In the genomic region with DNA sequence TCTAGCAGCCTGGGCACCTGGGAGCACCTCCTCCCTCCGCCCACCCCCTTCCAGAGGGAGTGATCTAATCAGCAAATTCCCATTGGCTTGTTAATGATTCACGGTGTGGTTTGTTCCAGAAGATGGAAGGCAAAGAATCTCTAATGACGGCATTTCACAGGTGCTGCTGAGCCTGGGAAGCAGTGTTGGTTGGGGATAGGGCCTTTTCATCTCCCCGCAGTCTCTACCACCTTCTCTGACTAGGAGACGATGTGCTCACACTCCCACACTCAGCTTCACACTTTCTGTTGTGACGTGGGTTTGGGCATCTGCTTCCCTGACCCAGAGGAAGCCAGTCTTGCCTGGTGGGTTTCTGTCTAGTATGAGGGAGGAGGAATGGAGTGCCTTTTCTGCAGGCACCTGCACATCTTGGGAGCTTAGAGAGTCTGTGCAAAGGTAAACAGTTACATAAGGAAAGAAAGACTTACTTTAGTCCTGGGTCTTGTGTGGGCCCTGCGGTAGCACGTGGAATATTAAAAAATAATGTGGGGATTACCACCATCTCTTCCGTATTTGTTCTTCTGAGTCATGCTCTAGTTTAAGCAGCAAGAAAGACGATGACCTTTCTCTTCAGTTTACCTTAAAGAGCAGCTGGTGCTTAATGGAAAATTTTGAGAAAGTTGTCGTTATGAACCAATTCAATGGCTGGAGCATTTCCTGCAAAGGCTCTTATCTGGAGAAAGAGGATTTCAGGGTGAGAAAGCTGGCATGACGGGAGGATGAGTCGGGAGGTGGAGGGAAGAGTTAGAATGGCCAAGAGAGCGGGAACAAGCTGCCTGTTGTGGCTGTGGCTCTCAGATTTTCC, we compare ENCODE assay signal across 1 cellular context.
TF ChIP-seq lines count a peak whose summit lies in the region.

No MANE protein-coding gene starts in this region.

TF ChIP-seq in HepG2, 621 proteins besides CTCF, POLR2A, EP300 and RAD21 (continued from another document and continues in another):
- TF ChIP-seq, protein P1, sequence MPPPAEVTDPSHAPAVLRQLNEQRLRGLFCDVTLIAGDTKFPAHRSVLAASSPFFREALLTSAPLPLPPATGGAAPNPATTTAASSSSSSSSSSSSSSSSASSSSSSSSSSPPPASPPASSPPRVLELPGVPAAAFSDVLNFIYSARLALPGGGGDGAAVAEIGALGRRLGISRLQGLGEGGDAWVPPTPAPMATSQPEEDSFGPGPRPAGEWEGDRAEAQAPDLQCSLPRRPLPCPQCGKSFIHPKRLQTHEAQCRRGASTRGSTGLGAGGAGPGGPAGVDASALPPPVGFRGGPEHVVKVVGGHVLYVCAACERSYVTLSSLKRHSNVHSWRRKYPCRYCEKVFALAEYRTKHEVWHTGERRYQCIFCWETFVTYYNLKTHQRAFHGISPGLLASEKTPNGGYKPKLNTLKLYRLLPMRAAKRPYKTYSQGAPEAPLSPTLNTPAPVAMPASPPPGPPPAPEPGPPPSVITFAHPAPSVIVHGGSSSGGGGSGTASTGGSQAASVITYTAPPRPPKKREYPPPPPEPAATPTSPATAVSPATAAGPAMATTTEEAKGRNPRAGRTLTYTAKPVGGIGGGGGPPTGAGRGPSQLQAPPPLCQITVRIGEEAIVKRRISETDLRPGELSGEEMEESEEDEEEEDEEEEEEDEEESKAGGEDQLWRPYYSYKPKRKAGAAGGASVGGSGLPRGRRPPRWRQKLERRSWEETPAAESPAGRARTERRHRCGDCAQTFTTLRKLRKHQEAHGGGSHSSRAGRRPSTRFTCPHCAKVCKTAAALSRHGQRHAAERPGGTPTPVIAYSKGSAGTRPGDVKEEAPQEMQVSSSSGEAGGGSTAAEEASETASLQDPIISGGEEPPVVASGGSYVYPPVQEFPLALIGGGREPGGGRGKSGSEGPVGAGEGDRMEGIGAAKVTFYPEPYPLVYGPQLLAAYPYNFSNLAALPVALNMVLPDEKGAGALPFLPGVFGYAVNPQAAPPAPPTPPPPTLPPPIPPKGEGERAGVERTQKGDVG (CRISPR knock-in tag; IDR thresholded peaks at IDR 0.05; ENCODE audit: borderline replicate concordance): no peak
- TF ChIP-seq ZNF558 (CRISPR knock-in tag; IDR thresholded peaks at IDR 0.05; ENCODE audit: borderline replicate concordance): no peak
- peak; percentile 72; the same call in 1 of the 2 replicates for TF ChIP-seq ZNF678 (CRISPR knock-in tag; IDR thresholded peaks at IDR 0.05)
- TF ChIP-seq ZMYM2 (CRISPR knock-in tag; IDR thresholded peaks at IDR 0.05): no peak
- TF ChIP-seq ZNF253 (CRISPR knock-in tag; IDR thresholded peaks at IDR 0.05; ENCODE audit: borderline replicate concordance): peak; percentile 43; the same call in 1 of the 2 replicates
- TF ChIP-seq, protein P2, sequence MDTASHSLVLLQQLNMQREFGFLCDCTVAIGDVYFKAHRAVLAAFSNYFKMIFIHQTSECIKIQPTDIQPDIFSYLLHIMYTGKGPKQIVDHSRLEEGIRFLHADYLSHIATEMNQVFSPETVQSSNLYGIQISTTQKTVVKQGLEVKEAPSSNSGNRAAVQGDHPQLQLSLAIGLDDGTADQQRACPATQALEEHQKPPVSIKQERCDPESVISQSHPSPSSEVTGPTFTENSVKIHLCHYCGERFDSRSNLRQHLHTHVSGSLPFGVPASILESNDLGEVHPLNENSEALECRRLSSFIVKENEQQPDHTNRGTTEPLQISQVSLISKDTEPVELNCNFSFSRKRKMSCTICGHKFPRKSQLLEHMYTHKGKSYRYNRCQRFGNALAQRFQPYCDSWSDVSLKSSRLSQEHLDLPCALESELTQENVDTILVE (CRISPR knock-in tag; IDR thresholded peaks at IDR 0.05): no peak
- TF ChIP-seq NFIC (IDR thresholded peaks at IDR 0.05; ENCODE audit: low read length): peak; percentile 58; the same call in 1 of the 2 replicates
- 0 out of 2 replicates have a peak, but pooled peaks have one; percentile 10 for TF ChIP-seq GFI1 (CRISPR knock-in tag; IDR thresholded peaks at IDR 0.05; ENCODE audit: borderline replicate concordance)
- TF ChIP-seq ZKSCAN1 (IDR thresholded peaks at IDR 0.05; ENCODE audit: low read length): no peak
- TF ChIP-seq, protein P3, sequence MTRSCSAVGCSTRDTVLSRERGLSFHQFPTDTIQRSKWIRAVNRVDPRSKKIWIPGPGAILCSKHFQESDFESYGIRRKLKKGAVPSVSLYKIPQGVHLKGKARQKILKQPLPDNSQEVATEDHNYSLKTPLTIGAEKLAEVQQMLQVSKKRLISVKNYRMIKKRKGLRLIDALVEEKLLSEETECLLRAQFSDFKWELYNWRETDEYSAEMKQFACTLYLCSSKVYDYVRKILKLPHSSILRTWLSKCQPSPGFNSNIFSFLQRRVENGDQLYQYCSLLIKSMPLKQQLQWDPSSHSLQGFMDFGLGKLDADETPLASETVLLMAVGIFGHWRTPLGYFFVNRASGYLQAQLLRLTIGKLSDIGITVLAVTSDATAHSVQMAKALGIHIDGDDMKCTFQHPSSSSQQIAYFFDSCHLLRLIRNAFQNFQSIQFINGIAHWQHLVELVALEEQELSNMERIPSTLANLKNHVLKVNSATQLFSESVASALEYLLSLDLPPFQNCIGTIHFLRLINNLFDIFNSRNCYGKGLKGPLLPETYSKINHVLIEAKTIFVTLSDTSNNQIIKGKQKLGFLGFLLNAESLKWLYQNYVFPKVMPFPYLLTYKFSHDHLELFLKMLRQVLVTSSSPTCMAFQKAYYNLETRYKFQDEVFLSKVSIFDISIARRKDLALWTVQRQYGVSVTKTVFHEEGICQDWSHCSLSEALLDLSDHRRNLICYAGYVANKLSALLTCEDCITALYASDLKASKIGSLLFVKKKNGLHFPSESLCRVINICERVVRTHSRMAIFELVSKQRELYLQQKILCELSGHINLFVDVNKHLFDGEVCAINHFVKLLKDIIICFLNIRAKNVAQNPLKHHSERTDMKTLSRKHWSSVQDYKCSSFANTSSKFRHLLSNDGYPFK (CRISPR knock-in tag; IDR thresholded peaks at IDR 0.05; ENCODE audit: borderline replicate concordance): no peak
- no peak for TF ChIP-seq CHD2 (IDR thresholded peaks at IDR 0.05; ENCODE audit: low read depth, low read length)
- TF ChIP-seq RNF219 (CRISPR knock-in tag; IDR thresholded peaks at IDR 0.05): no peak
- no peak for TF ChIP-seq ZNF501 (CRISPR knock-in tag; IDR thresholded peaks at IDR 0.05)
- TF ChIP-seq ZBTB46 (CRISPR knock-in tag; IDR thresholded peaks at IDR 0.05; ENCODE audit: borderline replicate concordance): peak; percentile 74; the same call in 1 of the 2 replicates
- TF ChIP-seq, protein P4, sequence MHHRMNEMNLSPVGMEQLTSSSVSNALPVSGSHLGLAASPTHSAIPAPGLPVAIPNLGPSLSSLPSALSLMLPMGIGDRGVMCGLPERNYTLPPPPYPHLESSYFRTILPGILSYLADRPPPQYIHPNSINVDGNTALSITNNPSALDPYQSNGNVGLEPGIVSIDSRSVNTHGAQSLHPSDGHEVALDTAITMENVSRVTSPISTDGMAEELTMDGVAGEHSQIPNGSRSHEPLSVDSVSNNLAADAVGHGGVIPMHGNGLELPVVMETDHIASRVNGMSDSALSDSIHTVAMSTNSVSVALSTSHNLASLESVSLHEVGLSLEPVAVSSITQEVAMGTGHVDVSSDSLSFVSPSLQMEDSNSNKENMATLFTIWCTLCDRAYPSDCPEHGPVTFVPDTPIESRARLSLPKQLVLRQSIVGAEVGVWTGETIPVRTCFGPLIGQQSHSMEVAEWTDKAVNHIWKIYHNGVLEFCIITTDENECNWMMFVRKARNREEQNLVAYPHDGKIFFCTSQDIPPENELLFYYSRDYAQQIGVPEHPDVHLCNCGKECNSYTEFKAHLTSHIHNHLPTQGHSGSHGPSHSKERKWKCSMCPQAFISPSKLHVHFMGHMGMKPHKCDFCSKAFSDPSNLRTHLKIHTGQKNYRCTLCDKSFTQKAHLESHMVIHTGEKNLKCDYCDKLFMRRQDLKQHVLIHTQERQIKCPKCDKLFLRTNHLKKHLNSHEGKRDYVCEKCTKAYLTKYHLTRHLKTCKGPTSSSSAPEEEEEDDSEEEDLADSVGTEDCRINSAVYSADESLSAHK (CRISPR knock-in tag; IDR thresholded peaks at IDR 0.05; ENCODE audit: borderline replicate concordance): no peak
- TF ChIP-seq, protein P5, sequence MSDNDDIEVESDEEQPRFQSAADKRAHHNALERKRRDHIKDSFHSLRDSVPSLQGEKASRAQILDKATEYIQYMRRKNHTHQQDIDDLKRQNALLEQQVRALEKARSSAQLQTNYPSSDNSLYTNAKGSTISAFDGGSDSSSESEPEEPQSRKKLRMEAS (IDR thresholded peaks at IDR 0.05): peak; percentile 31; the same call in 1 of the 2 replicates
- TF ChIP-seq ZBTB7B (CRISPR knock-in tag; IDR thresholded peaks at IDR 0.05): peak; percentile 26; the same call in 1 of the 2 replicates
- TF ChIP-seq CEBPZ (IDR thresholded peaks at IDR 0.05; ENCODE audit: low read length): no peak
- no peak for TF ChIP-seq CEBPG (CRISPR knock-in tag; IDR thresholded peaks at IDR 0.05)
- 0 out of 2 replicates have a peak, but pooled peaks have one; percentile 44 for TF ChIP-seq PAX8 (CRISPR knock-in tag; IDR thresholded peaks at IDR 0.05; ENCODE audit: borderline replicate concordance)
- TF ChIP-seq, protein P6, sequence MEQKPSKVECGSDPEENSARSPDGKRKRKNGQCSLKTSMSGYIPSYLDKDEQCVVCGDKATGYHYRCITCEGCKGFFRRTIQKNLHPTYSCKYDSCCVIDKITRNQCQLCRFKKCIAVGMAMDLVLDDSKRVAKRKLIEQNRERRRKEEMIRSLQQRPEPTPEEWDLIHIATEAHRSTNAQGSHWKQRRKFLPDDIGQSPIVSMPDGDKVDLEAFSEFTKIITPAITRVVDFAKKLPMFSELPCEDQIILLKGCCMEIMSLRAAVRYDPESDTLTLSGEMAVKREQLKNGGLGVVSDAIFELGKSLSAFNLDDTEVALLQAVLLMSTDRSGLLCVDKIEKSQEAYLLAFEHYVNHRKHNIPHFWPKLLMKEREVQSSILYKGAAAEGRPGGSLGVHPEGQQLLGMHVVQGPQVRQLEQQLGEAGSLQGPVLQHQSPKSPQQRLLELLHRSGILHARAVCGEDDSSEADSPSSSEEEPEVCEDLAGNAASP (CRISPR knock-in tag; IDR thresholded peaks at IDR 0.05; ENCODE audit: borderline replicate concordance): 0 out of 2 replicates have a peak, but pooled peaks have one; percentile 30
- no peak for TF ChIP-seq RCOR2 (CRISPR knock-in tag; IDR thresholded peaks at IDR 0.05)
- TF ChIP-seq FOSL2 (CRISPR knock-in tag; IDR thresholded peaks at IDR 0.05): peak; percentile 89
- TF ChIP-seq RXRA (CRISPR knock-in tag; IDR thresholded peaks at IDR 0.05): 0 out of 2 replicates have a peak, but pooled peaks have one; percentile 13
- peak; percentile 69; the same call in 1 of the 2 replicates for TF ChIP-seq ZNF761 (CRISPR knock-in tag; conservative IDR thresholded peaks at IDR 0.05)
- no peak for TF ChIP-seq ZFP90 (CRISPR knock-in tag; IDR thresholded peaks at IDR 0.05; ENCODE audit: borderline replicate concordance)
- no peak for TF ChIP-seq GTF2F1 (IDR thresholded peaks at IDR 0.05; ENCODE audit: low read length)
- no peak for TF ChIP-seq MXD1 (CRISPR knock-in tag; IDR thresholded peaks at IDR 0.05)
